12 cellular contexts compared by ENCODE assay signal in the genomic region with DNA sequence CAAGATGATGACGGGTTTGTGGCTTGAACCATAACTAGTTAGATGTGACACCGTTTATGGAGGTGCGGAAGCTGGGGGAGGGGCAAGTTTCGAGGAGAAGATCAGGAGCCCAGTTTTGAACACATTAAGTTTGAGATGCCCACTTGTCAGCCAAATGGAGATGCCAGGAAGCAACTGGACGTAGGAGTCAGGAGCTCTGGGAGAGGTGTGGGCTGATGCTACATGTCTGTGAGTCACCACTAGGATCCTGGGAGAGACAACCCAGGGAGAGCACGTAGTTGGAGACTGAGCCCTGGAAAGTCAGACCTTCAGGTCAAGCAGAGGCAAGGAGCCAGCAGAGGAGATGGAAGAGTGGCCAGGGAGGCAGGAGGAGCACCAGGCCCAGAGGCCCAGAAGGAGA. TPM values are rescaled to one million over a fixed set of nuclear protein-coding genes. Genes with fewer than 3 reads are reported as not detected.
DNase-seq lines count a peak whose midpoint lies in the region; TF ChIP-seq lines count a peak whose summit lies in the region.
"Had no signal": no experiment of that assay in that cellular context is flagged by ENCODE, and none has a peak within 500 bp of the region (broad histone marks: within the 10 kb centered on the region; RNA-seq: fewer than 3 reads in every experiment).

No MANE protein-coding gene starts in this region.

- no peaks in the 10 kb centered on the region for H3K9me2 ChIP-seq in GM23248 (ENCODE audit: insufficient read depth)

- in situ Hi-C loops in GM23248 (cut with MboI): no loop called here

- H3K27ac ChIP-seq in GM23248 (peak overlapping the region; percentile 92), tibial nerve (no peak overlapping the region)
- H3K27ac ChIP-seq: Peyer's patch had no signal

- no peaks in the 10 kb centered on the region for H3K9me3 ChIP-seq in GM23248 (ENCODE audit: low read depth)
- no peaks in the 10 kb centered on the region for H3K9me3 ChIP-seq in tibial nerve
- H3K9me3 ChIP-seq: Peyer's patch had no signal

- H3K4me3 ChIP-seq in AG04449 (ENCODE audit: low read depth, low read length): no peak overlapping the region
- no peak overlapping the region for H3K4me3 ChIP-seq in GM23248
- H3K4me3 ChIP-seq in foreskin fibroblast (ENCODE audit: low read depth in 1 of 2, low read length in 2 of 2): no peak overlapping the region
- H3K4me3 ChIP-seq in tibial nerve: no peak overlapping the region
- H3K4me3 ChIP-seq: Peyer's patch had no signal

- TF ChIP-seq CTCF in AG04449 (IDR thresholded peaks at IDR 0.05; ENCODE audit: insufficient read depth, low read length, missing control alignments) (no peak), foreskin fibroblast (IDR thresholded peaks at IDR 0.05; ENCODE audit: low read depth, low read length) (no peak), tibial nerve (IDR thresholded peaks at IDR 0.05) (no peak)

- H3K4me1 ChIP-seq in GM23248 (ENCODE audit: insufficient read depth) (peaks cover 30% of the 10 kb centered on the region), tibial nerve (peaks cover 0 to 22% (median 0%) of the 10 kb centered on the region in 4 donors)
- H3K4me1 ChIP-seq: Peyer's patch had no signal

- H3K79me2 ChIP-seq in GM23248 (ENCODE audit: insufficient read depth): peaks cover 10% of the 10 kb centered on the region; the same call in 1 of the 2 replicates

- H3K9ac ChIP-seq in GM23248: peak overlapping the region; percentile 74

- TF ChIP-seq EP300 in tibial nerve (IDR thresholded peaks at IDR 0.05): no peak

- no peak overlapping the region for H3K4me2 ChIP-seq in GM23248 (ENCODE audit: unreplicated experiment)

- CTCF ChIA-PET in AG04449 (lab: Yijun Ruan, JAX): interaction anchor here (1.4 kb wide), 1 partner anchor 39 kb away, joined by 6 read pairs; no protein-coding TSS in a partner anchor

- H3K36me3 ChIP-seq in GM23248 (ENCODE audit: low read depth) (no peaks in the 10 kb centered on the region), tibial nerve (peaks cover 0 to 66% (median 0%) of the 10 kb centered on the region in 3 donors)

- no peak overlapping the region for H2AFZ ChIP-seq in GM23248

- POLR2A ChIA-PET in AG04449 (lab: Yijun Ruan, JAX): interaction anchor here (1.0 kb wide), 1 partner anchor 9 kb away, joined by 3 read pairs; no protein-coding TSS in a partner anchor

- H3K27me3 ChIP-seq in GM23248 (replicated peaks; ENCODE audit: insufficient read depth) (no peaks in the 10 kb centered on the region), tibial nerve (no peaks in the 10 kb centered on the region)
- H3K27me3 ChIP-seq: Peyer's patch had no signal

- peaks cover 22% of the 10 kb centered on the region for H3F3A ChIP-seq in GM23248 (ENCODE audit: insufficient read depth)

- no peaks in the 10 kb centered on the region for H4K20me1 ChIP-seq in GM23248 (ENCODE audit: insufficient read depth)

- no peak for TF ChIP-seq POLR2A in tibial nerve (IDR thresholded peaks at IDR 0.05)

- peak; percentile 65 for DNase-seq in AG04449 (ENCODE audit: low read depth, low spot score)
- DNase-seq in GM23248: peak; percentile 91
- DNase-seq in amniotic epithelial cell (ENCODE audit: low read depth): peak; percentile 94
- DNase-seq in foreskin fibroblast: peak; percentile 74
- DNase-seq in NCI-H2029 (lab: John Stamatoyannopoulos, UW): no peak
- no peak for DNase-seq in NCI-H748 treated with DMSO at 0.1 percent for 48 hours (lab: John Stamatoyannopoulos, UW)
- no peak for DNase-seq in HPDE6-E6E7 (ENCODE audit: extremely low spot score)
- no peak for DNase-seq in tibial nerve (ENCODE audit: low spot score in 2 of 2)
- DNase-seq: activated B cell treated with CpG ODN at 0.5 μM for 24 hours; activated naive CD4-positive, alpha-beta T cell treated with anti-CD3 and anti-CD28 coated beads, Interleukin-2, amount 50 U/mL, for 16 hours; effector CD8-positive, alpha-beta T cell; Peyer's patch had no signal

- WGBS in GM23248 (ENCODE audit: low coverage in 1 of 2, low lambda C conversion rate in 2 of 2, missing lambda C conversion rate in 2 of 2), 2 experiments: 66 to 67% methylated on average over 6 of the region's 6 CpGs
- 87 to 89% methylated on average over 6 of the region's 6 CpGs for WGBS in tibial nerve, 2 donors

RNA-seq across cellular contexts. Expression of a gene that starts 48.8 kb away (rescaled TPM):
- 56.6 and 58.2 TPM in 2 replicates for total RNA-seq in GM23248 (2014; rRNA removed; shearing (Covaris generic))
- polyA plus RNA-seq in GM23248 (2016; fragmentation: Nextera tagmentation; extraction: Ambion mirVana): 16.0 and 17.7 TPM in 2 replicates
- total RNA-seq in tibial nerve: 10 to 100 TPM; 21.6 to 28.4 (median 25.7) TPM

Comparison
In these comparisons a context has a peak if more than half of its experiments do, and no peak if none do; other contexts are left out.
1. DNase-seq: peak in AG04449 (single experiment), GM23248 (single experiment), amniotic epithelial cell (single experiment) and foreskin fibroblast (2 of 2); none in NCI-H2029 (single experiment), NCI-H748 treated with DMSO at 0.1 percent for 48 hours (single experiment), HPDE6-E6E7 (single experiment) and tibial nerve (0 of 2).